Comparison of ENCODE assay signal across 18 cellular contexts in the genomic region with DNA sequence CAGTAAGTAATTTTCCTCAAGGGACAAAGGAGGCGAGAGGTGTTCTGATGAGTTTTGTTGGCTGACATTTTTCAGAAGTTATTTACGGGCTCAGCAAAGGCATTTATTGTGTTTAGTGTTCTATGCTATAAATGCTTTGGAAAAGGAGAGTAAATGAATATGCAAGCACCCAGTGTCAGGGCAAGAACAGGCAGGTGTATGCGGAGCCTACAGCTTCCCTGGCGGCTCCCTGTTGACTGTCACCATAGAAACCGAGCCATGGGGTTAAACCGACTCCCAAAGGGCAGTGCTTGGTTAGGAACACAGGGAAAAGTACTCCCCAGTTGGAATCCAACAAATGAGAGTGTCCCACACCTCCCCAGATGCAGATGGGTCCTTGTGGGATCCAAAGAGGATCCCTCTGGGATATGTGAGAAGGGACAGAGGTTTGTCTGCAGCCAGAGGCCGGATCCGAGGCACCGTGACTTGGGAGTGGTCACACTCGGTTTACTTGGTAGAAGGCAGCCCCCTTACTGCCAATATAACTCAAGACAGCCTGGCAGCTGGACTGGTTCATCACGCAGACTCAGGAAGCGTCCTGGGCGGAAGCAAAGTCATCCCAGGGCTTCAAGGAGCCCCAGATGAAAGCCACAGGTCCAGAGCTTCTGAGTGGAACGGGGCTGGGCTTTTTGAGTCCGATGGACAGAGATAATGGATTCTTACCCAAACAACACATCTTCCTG.
DNase-seq lines count a peak whose midpoint lies in the region; TF ChIP-seq lines count a peak whose summit lies in the region.
"Had no signal": no experiment of that assay in that cellular context is flagged by ENCODE, and none has a peak within 500 bp of the region (broad histone marks: within the 10 kb centered on the region; RNA-seq: fewer than 3 reads in every experiment).

No MANE protein-coding gene starts in this region.

- H3K9me3 Mint-ChIP-seq in H9 = peaks cover 3 to 5% of the 10 kb centered on the region in 2 experiments; a peak in 1 of 5 replicates
- H3K9me3 Mint-ChIP-seq: activated CD4-positive, alpha-beta T cell treated with anti-CD3 and anti-CD28 coated beads, Interleukin-2, amount 10 ng/mL, durations not matched to agents 7 days and 5 days; natural killer cell had no signal

- H2AFZ ChIP-seq in H9 (ENCODE audit: low read length) = no peak overlapping the region

- H3K9ac ChIP-seq in H9 (ENCODE audit: extremely low read depth, insufficient read length, low read length) = no peak overlapping the region

- 0 out of 2 replicates have a peak, but pooled peaks cover 2% of the 10 kb centered on the region for H3K27me3 Mint-ChIP-seq in H9 (ENCODE audit: low read depth)
- H3K27me3 Mint-ChIP-seq: activated CD4-positive, alpha-beta T cell treated with anti-CD3 and anti-CD28 coated beads, Interleukin-2, amount 10 ng/mL, durations not matched to agents 7 days and 5 days had no signal

- H4K20me1 ChIP-seq in H9 (ENCODE audit: control insufficient read depth, insufficient read depth, insufficient read length) = no peaks in the 10 kb centered on the region

- no peak overlapping the region for H3K4me3 Mint-ChIP-seq in H9
- H3K4me3 Mint-ChIP-seq: activated CD4-positive, alpha-beta T cell treated with anti-CD3 and anti-CD28 coated beads, Interleukin-2, amount 10 ng/mL, durations not matched to agents 7 days and 5 days; natural killer cell had no signal

- peak overlapping the region in 2 of 3 experiments; percentile 30 to 41; a peak in 4 of 7 replicates for H3K27ac Mint-ChIP-seq in H9
- H3K27ac Mint-ChIP-seq: activated CD4-positive, alpha-beta T cell treated with anti-CD3 and anti-CD28 coated beads, Interleukin-2, amount 10 ng/mL, durations not matched to agents 7 days and 5 days; natural killer cell had no signal

- H4K5ac ChIP-seq in H9 (ENCODE audit: insufficient read length, low read depth, low read length) = no peak overlapping the region

- H3K4me1 Mint-ChIP-seq in H9 = peaks cover 20 to 22% of the 10 kb centered on the region in 2 experiments
- H3K4me1 Mint-ChIP-seq: activated CD4-positive, alpha-beta T cell treated with anti-CD3 and anti-CD28 coated beads, Interleukin-2, amount 10 ng/mL, durations not matched to agents 7 days and 5 days; natural killer cell had no signal

- no peak overlapping the region for H3K56ac ChIP-seq in H9 (ENCODE audit: insufficient read length, low read depth, low read length)

- no peaks in the 10 kb centered on the region for H3K79me1 ChIP-seq in H9 (ENCODE audit: insufficient read depth, low read depth, low read length, poor library complexity, severe bottlenecking)

- no peak overlapping the region for H3K27ac ChIP-seq in H9 (ENCODE audit: insufficient read length, low read depth, low read length)
- no peak overlapping the region for H3K27ac ChIP-seq in substantia nigra (ENCODE audit: low read depth, low read length, poor library complexity, severe bottlenecking)
- H3K27ac ChIP-seq: dorsolateral prefrontal cortex had no signal

- DNase-seq in H9 (no peak), NCI-H187 treated with DMSO at 0.1 percent for 48 hours (lab: John Stamatoyannopoulos, UW) (peak; percentile 41), NCI-H69 (lab: John Stamatoyannopoulos, UW) (peak; percentile 90), left kidney (ENCODE audit: low read depth, low spot score) (peak; percentile 85), dermis blood vessel endothelial cell (no peak), iPS-NIHi11 (ENCODE audit: low spot score) (no peak), substantia nigra (lab: John Stamatoyannopoulos, UW) (no peak)
- DNase-seq: activated CD4-positive, alpha-beta T cell treated with anti-CD3 and anti-CD28 coated beads, Interleukin-2, amount 10 ng/mL, durations not matched to agents 7 days and 5 days; activated gamma-delta T cell; AML-193; foreskin melanocyte; H7; natural killer cell; NCI-H1694 treated with DMSO at 0.1 percent for 48 hours; stimulated activated CD4-positive, alpha-beta T cell treated with anti-CD3 and anti-CD28 coated beads, Interleukin-1b, Interleukin-23, amount 100 ng/mL, for 48 hours; stimulated activated naive CD4-positive, alpha-beta T cell treated with Interleukin-2 at 50 U/mL for 16 hours; trophoblast cell had no signal

- no peak overlapping the region for H2BK20ac ChIP-seq in H9 (ENCODE audit: low read depth, low read length, poor library complexity, severe bottlenecking)

- H3K36me3 Mint-ChIP-seq in H9 (ENCODE audit: insufficient read depth in 1 of 3, low read depth in 3 of 3) = peaks cover 0 to 5% (median 0%) of the 10 kb centered on the region in 3 experiments; a peak in 3 of 7 replicates
- H3K36me3 Mint-ChIP-seq: natural killer cell had no signal

- no peak overlapping the region for H2BK15ac ChIP-seq in H9 (ENCODE audit: low read depth, low read length)

- no peak overlapping the region for H3T11ph ChIP-seq in H9 (ENCODE audit: low read length)

- no peak overlapping the region for H3K4me2 ChIP-seq in H9 (ENCODE audit: insufficient read depth, insufficient read length, low read length)

- H4K8ac ChIP-seq in H9 (replicated peaks; ENCODE audit: insufficient read length, low read depth, low read length) = no peak overlapping the region

- no peak overlapping the region for H2BK12ac ChIP-seq in H9 (ENCODE audit: insufficient read length, low read depth, low read length)

- TF ChIP-seq CTCF in H9 (conservative IDR thresholded peaks at IDR 0.05) = no peak

- H3K4me1 ChIP-seq in H9 (ENCODE audit: insufficient read depth, low read length) = no peaks in the 10 kb centered on the region

- H3K27me3 ChIP-seq in H9 (ENCODE audit: insufficient read depth, low read length) = no peaks in the 10 kb centered on the region
- H3K27me3 ChIP-seq: dorsolateral prefrontal cortex had no signal

- no peaks in the 10 kb centered on the region for H3K79me2 ChIP-seq in H9 (ENCODE audit: insufficient read depth, low read length)

- no peak overlapping the region for H2BK120ac ChIP-seq in H9 (ENCODE audit: low read depth, low read length, poor library complexity, severe bottlenecking)

- no peak overlapping the region for H4K91ac ChIP-seq in H9 (ENCODE audit: insufficient read length, low read depth, low read length)

- H3K9me3 ChIP-seq in H9 (ENCODE audit: control insufficient read depth, low read depth, low read length) = no peaks in the 10 kb centered on the region

- no peak overlapping the region for H2AK5ac ChIP-seq in H9 (ENCODE audit: insufficient read length, low read length)

- no peak overlapping the region for H3K14ac ChIP-seq in H9 (ENCODE audit: insufficient read depth, low read length)

- no peak overlapping the region for H3K4ac ChIP-seq in H9 (ENCODE audit: low read depth, low read length)

- H3K18ac ChIP-seq in H9 (ENCODE audit: insufficient read length, low read depth, low read length) = no peak overlapping the region

- no peaks in the 10 kb centered on the region for H3K23me2 ChIP-seq in H9 (ENCODE audit: insufficient read length, low read depth, low read length, poor library complexity, severe bottlenecking)

- H3K23ac ChIP-seq in H9 (ENCODE audit: insufficient read length, low read depth, low read length) = no peak overlapping the region

- H2BK5ac ChIP-seq in H9 (ENCODE audit: insufficient read length, low read length) = no peak overlapping the region

- WGBS in H9 (ENCODE audit: extremely low coverage, insufficient read length, low lambda C conversion rate) = no CpG with 5 or more reads among the region's 15 CpGs

Comparison
In these comparisons a context has a peak if more than half of its experiments do, and no peak if none do; other contexts are left out.
1. DNase-seq: peak in NCI-H187 treated with DMSO at 0.1 percent for 48 hours (single experiment), NCI-H69 (single experiment) and left kidney (single experiment); none in H9 (single experiment), dermis blood vessel endothelial cell (single experiment), iPS-NIHi11 (single experiment) and substantia nigra (0 of 49).